Comparison of ENCODE assay signal across 16 cellular contexts in the genomic region with DNA sequence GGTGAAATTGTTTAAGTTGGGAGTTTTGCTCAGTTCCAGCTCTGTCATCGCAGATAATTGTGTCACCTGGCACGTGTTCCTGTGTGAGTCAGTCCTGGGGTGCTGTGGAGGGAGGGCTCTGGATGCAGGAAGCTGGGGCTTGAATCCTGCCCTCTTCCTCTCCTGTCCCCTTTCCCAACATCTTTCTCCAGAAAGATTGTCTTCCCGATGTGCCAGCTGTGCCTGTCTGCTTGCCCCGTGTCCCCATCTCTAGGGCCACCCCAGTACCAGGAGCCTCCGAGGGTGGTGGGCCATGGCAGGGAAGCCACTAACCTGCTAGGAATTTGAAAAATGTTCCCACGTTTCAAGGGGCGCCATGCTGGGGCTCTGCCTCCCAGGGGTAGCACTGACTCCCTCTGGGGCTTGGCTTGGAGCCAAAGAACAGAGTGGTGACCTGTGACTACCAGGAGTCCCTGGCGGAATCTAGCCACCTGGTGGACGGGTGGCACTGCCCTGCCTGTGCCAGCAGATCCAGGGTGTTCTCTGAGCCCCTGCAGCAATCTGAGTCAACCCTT.
DNase-seq lines count a peak whose midpoint lies in the region; TF ChIP-seq lines count a peak whose summit lies in the region.
"Had no signal": no experiment of that assay in that cellular context is flagged by ENCODE, and none has a peak within 500 bp of the region (broad histone marks: within the 10 kb centered on the region; RNA-seq: fewer than 3 reads in every experiment).

No MANE protein-coding gene starts in this region.

- no peaks in the 10 kb centered on the region for H3K9me3 ChIP-seq in BE2C
- H3K9me3 ChIP-seq: psoas muscle, SJCRH30 had no signal

- H3K4me1 ChIP-seq in BE2C = no peaks in the 10 kb centered on the region
- H3K4me1 ChIP-seq: psoas muscle, SJCRH30 had no signal

- DNase-seq in BE2C = peak; percentile 37
- DNase-seq in HK-2 (ENCODE audit: unreplicated experiment) = peak; percentile 74
- DNase-seq in RWPE1 (ENCODE audit: low spot score) = peak; percentile 61
- peak in 29 of 42 donors; percentile 9 to 68 (median 40) for DNase-seq in head of caudate nucleus
- no peak for DNase-seq in cardiac septum (ENCODE audit: low spot score)
- no peak for DNase-seq in amygdala (lab: John Stamatoyannopoulos, UW)
- no peak for DNase-seq in foreskin melanocyte
- no peak for DNase-seq in NCI-H187 treated with DMSO at 0.1 percent for 48 hours (lab: John Stamatoyannopoulos, UW)
- DNase-seq: activated CD4-positive, alpha-beta memory T cell treated with anti-CD3 and anti-CD28 coated beads for 36 hours; hippocampal formation; NCI-H1436; NCI-H774; psoas muscle; stimulated activated CD4-positive, alpha-beta T cell treated with anti-CD3 and anti-CD28 coated beads, Interleukin-15, amount 100 ng/mL, for 24 hours had no signal

- CTCF ChIA-PET in RWPE1 (lab: Yijun Ruan, JAX) = interaction anchor here (1.0 kb wide), 1 partner anchor 168 kb away, joined by 3 read pairs; no protein-coding TSS in a partner anchor

- no peak overlapping the region for H3K4me3 ChIP-seq in BE2C (ENCODE audit: low read depth, low read length)
- H3K4me3 ChIP-seq: coronary artery, psoas muscle, SJCRH30 had no signal

- H3K27ac ChIP-seq in RWPE1 = peak overlapping the region; percentile 33
- H3K27ac ChIP-seq: coronary artery, psoas muscle, SJCRH30 had no signal

- POLR2A ChIA-PET in RWPE1 (lab: Yijun Ruan, JAX; ENCODE audit: low non-redundant PET) = no interaction called here

- H3K27me3 ChIP-seq in BE2C = peaks cover 33% of the 10 kb centered on the region

- H3K36me3 ChIP-seq in BE2C = no peaks in the 10 kb centered on the region
- H3K36me3 ChIP-seq: SJCRH30 had no signal

- no peak for TF ChIP-seq CTCF in BE2C (IDR thresholded peaks at IDR 0.05; ENCODE audit: low read depth, low read length)
- no peak for TF ChIP-seq CTCF in RWPE1 (conservative IDR thresholded peaks at IDR 0.05; ENCODE audit: low read depth)

- intact Hi-C loops in head of caudate nucleus (cut with DNase I) (no loop called here), cardiac septum (cut with DNase I) (no loop called here)

Comparison
In these comparisons a context has a peak if more than half of its experiments do, and no peak if none do; other contexts are left out.
1. DNase-seq: peak in BE2C (single experiment), HK-2 (single experiment), RWPE1 (single experiment) and head of caudate nucleus (29 of 42); none in cardiac septum (single experiment), amygdala (0 of 56), foreskin melanocyte (single experiment) and NCI-H187 treated with DMSO at 0.1 percent for 48 hours (single experiment).